ENCODE assay signal across 29 cellular contexts in genomic region chr7:105610165-105610930, GRCh38. TPM values are rescaled to one million over a fixed set of nuclear protein-coding genes. Genes with fewer than 3 reads are reported as not detected.
"Had no signal": no experiment of that assay in that cellular context is flagged by ENCODE, and none has a peak within 500 bp of the region (broad histone marks: within the 10 kb centered on the region; RNA-seq: fewer than 3 reads in every experiment).

No MANE protein-coding gene starts in this region.

- H3K27ac Mint-ChIP-seq: activated CD4-positive, alpha-beta T cell treated with anti-CD3 and anti-CD28 coated beads for 36 hours; activated CD4-positive, alpha-beta T cell treated with anti-CD3 and anti-CD28 coated beads, Interleukin-2, amount 10 ng/mL, durations not matched to agents 7 days and 5 days; activated CD8-positive, alpha-beta T cell treated with anti-CD3 and anti-CD28 coated beads, Interleukin-2, amount 10 ng/mL, durations not matched to agents 7 days and 5 days; activated naive CD4-positive, alpha-beta T cell treated with anti-CD3 and anti-CD28 coated beads, Interleukin-2, amount 10 ng/mL, durations not matched to agents 7 days and 5 days; activated naive CD8-positive, alpha-beta T cell; activated naive CD8-positive, alpha-beta T cell treated with anti-CD3 and anti-CD28 coated beads, Interleukin-2, amount 50 U/mL, for 24 hours; brain had no signal

- H3K4me1 Mint-ChIP-seq: activated CD4-positive, alpha-beta T cell treated with anti-CD3 and anti-CD28 coated beads for 36 hours; activated CD4-positive, alpha-beta T cell treated with anti-CD3 and anti-CD28 coated beads, Interleukin-2, amount 10 ng/mL, durations not matched to agents 7 days and 5 days; activated naive CD4-positive, alpha-beta T cell treated with anti-CD3 and anti-CD28 coated beads, Interleukin-2, amount 10 ng/mL, durations not matched to agents 7 days and 5 days; activated naive CD8-positive, alpha-beta T cell treated with anti-CD3 and anti-CD28 coated beads, Interleukin-2, amount 50 U/mL, for 24 hours; brain had no signal

- H3K36me3 ChIP-seq: SJSA1 had no signal

- H3K9me3 ChIP-seq: Peyer's patch, SJSA1 had no signal

- H3K27ac ChIP-seq: Peyer's patch, SJSA1 had no signal

- H3K4me3 Mint-ChIP-seq: activated CD4-positive, alpha-beta T cell treated with anti-CD3 and anti-CD28 coated beads for 36 hours; activated CD4-positive, alpha-beta T cell treated with anti-CD3 and anti-CD28 coated beads, Interleukin-2, amount 10 ng/mL, durations not matched to agents 7 days and 5 days; activated CD8-positive, alpha-beta T cell treated with anti-CD3 and anti-CD28 coated beads, Interleukin-2, amount 10 ng/mL, durations not matched to agents 7 days and 5 days; activated naive CD4-positive, alpha-beta T cell treated with anti-CD3 and anti-CD28 coated beads, Interleukin-2, amount 10 ng/mL, durations not matched to agents 7 days and 5 days; activated naive CD8-positive, alpha-beta T cell; activated naive CD8-positive, alpha-beta T cell treated with anti-CD3 and anti-CD28 coated beads, Interleukin-2, amount 50 U/mL, for 24 hours; brain had no signal

- H3K4me1 ChIP-seq: Peyer's patch, SJSA1 had no signal

- H3K27me3 Mint-ChIP-seq: activated CD4-positive, alpha-beta T cell treated with anti-CD3 and anti-CD28 coated beads for 36 hours; activated CD4-positive, alpha-beta T cell treated with anti-CD3 and anti-CD28 coated beads, Interleukin-2, amount 10 ng/mL, durations not matched to agents 7 days and 5 days; activated naive CD4-positive, alpha-beta T cell treated with anti-CD3 and anti-CD28 coated beads, Interleukin-2, amount 10 ng/mL, durations not matched to agents 7 days and 5 days; activated naive CD8-positive, alpha-beta T cell; activated naive CD8-positive, alpha-beta T cell treated with anti-CD3 and anti-CD28 coated beads, Interleukin-2, amount 50 U/mL, for 24 hours; brain had no signal

- DNase-seq: activated CD4-positive, alpha-beta T cell treated with anti-CD3 and anti-CD28 coated beads for 36 hours; activated CD4-positive, alpha-beta T cell treated with anti-CD3 and anti-CD28 coated beads, Interleukin-2, amount 10 ng/mL, durations not matched to agents 7 days and 5 days; activated CD4-positive, alpha-beta T cell treated with anti-CD3 and anti-CD28 coated beads, Interleukin-2, amount 50 U/mL, for 48 hours; activated CD8-positive, alpha-beta T cell treated with anti-CD3 and anti-CD28 coated beads, Interleukin-2, amount 10 ng/mL, durations not matched to agents 7 days and 5 days; activated effector memory CD4-positive, alpha-beta T cell treated with Interleukin-2 at 50 U/mL for 16 hours; activated naive CD4-positive, alpha-beta T cell treated with anti-CD3 and anti-CD28 coated beads, Interleukin-2, amount 10 ng/mL, durations not matched to agents 7 days and 5 days; activated naive CD8-positive, alpha-beta T cell treated with anti-CD3 and anti-CD28 coated beads, Interleukin-2, amount 50 U/mL, for 24 hours; activated T-cell treated with anti-CD3 and anti-CD28 coated beads, Interleukin-2, amount 50 U/mL, for 48 hours; cerebellar nuclear complex; Karpas-422; NCI-H1048; NCI-H1105 treated with DMSO at 0.1 percent for 48 hours; NCI-H1436; NCI-H1694; NCI-H2029; NCI-H345; NCI-H524 treated with DMSO at 0.1 percent for 48 hours; Peyer's patch; RPMI8226; SHP77 treated with DMSO at 0.1 percent for 48 hours; SW 1271; T-helper 1 cell had no signal

- H3K27me3 ChIP-seq: Peyer's patch, SJSA1 had no signal

- ATAC-seq: activated CD4-positive, alpha-beta T cell treated with anti-CD3 and anti-CD28 coated beads for 36 hours; activated CD4-positive, CD25-positive, alpha-beta regulatory T cell treated with anti-CD3 and anti-CD28 coated beads, Interleukin-2, amount 50 U/mL, for 24 hours; activated CD8-positive, alpha-beta T cell treated with anti-CD3 and anti-CD28 coated beads, Interleukin-2, amount 10 ng/mL, durations not matched to agents 7 days and 5 days; activated naive CD8-positive, alpha-beta T cell treated with anti-CD3 and anti-CD28 coated beads, Interleukin-2, amount 50 U/mL, for 24 hours; SK-N-SH treated with all-trans-retinoic acid at 6 μM for 48 hours had no signal

- H3K4me3 ChIP-seq: Peyer's patch, SJSA1 had no signal

RNA-seq across cellular contexts. Expression of gene EFCAB10, which starts 29.1 kb away (rescaled TPM):
- total RNA-seq: activated CD4-positive, alpha-beta T cell treated with anti-CD3 and anti-CD28 coated beads for 36 hours; activated CD4-positive, alpha-beta T cell treated with anti-CD3 and anti-CD28 coated beads, Interleukin-2, amount 10 ng/mL, durations not matched to agents 7 days and 5 days; activated CD8-positive, alpha-beta T cell treated with anti-CD3 and anti-CD28 coated beads, Interleukin-2, amount 10 ng/mL, durations not matched to agents 7 days and 5 days; MCF 10A; Peyer's patch; SJSA1; T-helper 2 cell treated with Interferon-gamma antibody and Interleukin-4, amounts not matched to agents 100 ng/mL and 5 ng/mL, for 36 hours had no signal
